8 cellular contexts compared by ENCODE assay signal in the genomic region with DNA sequence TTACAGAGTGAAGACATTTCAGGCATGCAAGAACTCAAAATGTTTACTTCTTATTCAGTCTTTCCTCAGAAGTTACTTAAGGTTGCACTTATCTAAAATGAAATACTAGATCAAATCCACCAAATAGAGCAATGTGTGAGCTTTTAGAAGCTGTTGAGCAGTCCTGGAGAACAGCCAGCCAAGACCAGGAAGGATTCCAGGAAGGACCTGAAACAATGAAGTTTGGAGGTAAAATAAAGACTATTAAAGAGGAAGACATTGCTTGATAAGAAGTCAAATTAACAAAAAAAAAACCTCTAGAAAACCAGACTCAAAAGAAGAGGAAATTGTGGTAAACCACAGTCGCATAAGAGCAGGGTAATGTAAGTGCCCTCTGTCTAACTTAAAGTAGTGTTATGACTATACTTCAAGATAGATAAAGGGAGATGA.
DNase-seq lines count a peak whose midpoint lies in the region; ATAC-seq and TF ChIP-seq lines count a peak whose summit lies in the region.

No MANE protein-coding gene starts in this region.

- H3K4me3 Mint-ChIP-seq in T-cell (peak overlapping the region in 2 of 3 donors; percentile 34 to 54), nephron progenitor cell (no peak overlapping the region)
- peak overlapping the region; percentile 2 to 74 (median 66) for H3K4me3 Mint-ChIP-seq in naive thymus-derived CD8-positive, alpha-beta T cell

- POLR2A ChIA-PET in T-cell (lab: Charles Lee), result no interaction called here
- POLR2A ChIA-PET in naive thymus-derived CD8-positive, alpha-beta T cell (lab: Charles Lee), result interaction anchor here (0.6 kb wide), 1 partner anchor 1614 kb away, joined by 4 read pairs; no protein-coding TSS in a partner anchor

- peak overlapping the region in 1 of 2 donors; percentile 63 for H3K27ac Mint-ChIP-seq in T-cell
- peak overlapping the region in 5 of 10 donors; percentile 21 to 89 (median 75) for H3K27ac Mint-ChIP-seq in naive thymus-derived CD8-positive, alpha-beta T cell
- H3K27ac Mint-ChIP-seq in nephron progenitor cell, result no peak overlapping the region

- CTCF ChIA-PET in T-cell (lab: Charles Lee), result no interaction called here

- no peaks in the 10 kb centered on the region for H3K36me3 Mint-ChIP-seq in T-cell
- no peaks in the 10 kb centered on the region for H3K36me3 Mint-ChIP-seq in naive thymus-derived CD8-positive, alpha-beta T cell
- H3K36me3 Mint-ChIP-seq in nephron progenitor cell (ENCODE audit: low read depth), result peaks cover 14% of the 10 kb centered on the region

- peaks cover 0 to 5% (median 0%) of the 10 kb centered on the region in 3 donors for H3K9me3 Mint-ChIP-seq in T-cell
- peaks cover 0 to 3% (median 0%) of the 10 kb centered on the region in 9 donors for H3K9me3 Mint-ChIP-seq in naive thymus-derived CD8-positive, alpha-beta T cell
- peaks cover 21% of the 10 kb centered on the region for H3K9me3 Mint-ChIP-seq in nephron progenitor cell

- peak; percentile 92 for ATAC-seq in GM18907 (IDR thresholded peaks at IDR 0.05; ENCODE audit: unreplicated experiment)
- ATAC-seq in HG03066 (IDR thresholded peaks at IDR 0.05; ENCODE audit: low read depth, unreplicated experiment), result peak; percentile 70
- peak; percentile 77 to 99 (median 92) for ATAC-seq in T-cell (replicated peaks in 1 of 4)
- ATAC-seq in naive thymus-derived CD8-positive, alpha-beta T cell, result peak; percentile 99

- no peak for TF ChIP-seq CTCF in nephron progenitor cell (IDR thresholded peaks at IDR 0.05)

- DNase-seq in T-cell, result peak in 4 of 34 experiments; percentile 3 to 19 (median 12)
- DNase-seq in naive thymus-derived CD8-positive, alpha-beta T cell, result peak in 5 of 10 donors; percentile 3 to 82 (median 70)
- DNase-seq in AG08396 (ENCODE audit: low spot score), result no peak
- DNase-seq in nephron progenitor cell, result no peak
- DNase-seq in kidney glomerular epithelial cell (lab: John Stamatoyannopoulos, UW), result no peak
- no peak for DNase-seq in DMS153 treated with DMSO at 0.1 percent for 48 hours (lab: John Stamatoyannopoulos, UW; ENCODE audit: unreplicated experiment)

- H3K4me1 Mint-ChIP-seq in T-cell (peaks cover 18 to 42% (median 30%) of the 10 kb centered on the region in 3 donors), nephron progenitor cell (peaks cover 10% of the 10 kb centered on the region)
- H3K4me1 Mint-ChIP-seq in naive thymus-derived CD8-positive, alpha-beta T cell, result peaks cover 15 to 33% (median 27%) of the 10 kb centered on the region in 4 donors

- H3K27me3 Mint-ChIP-seq in T-cell, result peaks cover 55 to 60% of the 10 kb centered on the region in 2 donors
- peaks cover 51 to 87% (median 64%) of the 10 kb centered on the region in 5 donors for H3K27me3 Mint-ChIP-seq in naive thymus-derived CD8-positive, alpha-beta T cell
- peaks cover 12% of the 10 kb centered on the region for H3K27me3 Mint-ChIP-seq in nephron progenitor cell (ENCODE audit: low read depth, poor library complexity)
